2 cellular contexts compared by ENCODE assay signal in genomic region chr1:176576670-176577069, GRCh38.
TF ChIP-seq lines count a peak whose summit lies in the region.

No MANE protein-coding gene starts in this region.

TF ChIP-seq in SK-N-SH, 30 proteins besides CTCF, POLR2A, EP300 and RAD21 (continued from another document):
- TF ChIP-seq SMC3 (IDR thresholded peaks at IDR 0.05; ENCODE audit: low read depth, low read length), result no peak
TF ChIP-seq in SK-N-SH: peak in this region for 1.

TF ChIP-seq in SK-N-SH treated with all-trans-retinoic acid at 6 μM for 48 hours, 23 proteins besides CTCF, POLR2A, EP300 and RAD21:
- TF ChIP-seq, protein P1, sequence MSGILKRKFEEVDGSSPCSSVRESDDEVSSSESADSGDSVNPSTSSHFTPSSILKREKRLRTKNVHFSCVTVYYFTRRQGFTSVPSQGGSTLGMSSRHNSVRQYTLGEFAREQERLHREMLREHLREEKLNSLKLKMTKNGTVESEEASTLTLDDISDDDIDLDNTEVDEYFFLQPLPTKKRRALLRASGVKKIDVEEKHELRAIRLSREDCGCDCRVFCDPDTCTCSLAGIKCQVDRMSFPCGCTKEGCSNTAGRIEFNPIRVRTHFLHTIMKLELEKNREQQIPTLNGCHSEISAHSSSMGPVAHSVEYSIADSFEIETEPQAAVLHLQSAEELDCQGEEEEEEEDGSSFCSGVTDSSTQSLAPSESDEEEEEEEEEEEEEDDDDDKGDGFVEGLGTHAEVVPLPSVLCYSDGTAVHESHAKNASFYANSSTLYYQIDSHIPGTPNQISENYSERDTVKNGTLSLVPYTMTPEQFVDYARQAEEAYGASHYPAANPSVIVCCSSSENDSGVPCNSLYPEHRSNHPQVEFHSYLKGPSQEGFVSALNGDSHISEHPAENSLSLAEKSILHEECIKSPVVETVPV (CRISPR knock-in tag; IDR thresholded peaks at IDR 0.05), result no peak
- TF ChIP-seq RARB (CRISPR knock-in tag; IDR thresholded peaks at IDR 0.05) (no peak), ZNF70 (CRISPR knock-in tag; IDR thresholded peaks at IDR 0.05) (no peak), CSDC2 (CRISPR knock-in tag; IDR thresholded peaks at IDR 0.05) (no peak), ZC3H10 (CRISPR knock-in tag; IDR thresholded peaks at IDR 0.05) (no peak), ZNF565 (CRISPR knock-in tag; conservative IDR thresholded peaks at IDR 0.05; ENCODE audit: low read depth) (no peak), TOX (CRISPR knock-in tag; IDR thresholded peaks at IDR 0.05; ENCODE audit: borderline replicate concordance) (no peak), ARNTL (CRISPR knock-in tag; IDR thresholded peaks at IDR 0.05; ENCODE audit: borderline replicate concordance, low read depth) (no peak), PATZ1 (CRISPR knock-in tag; IDR thresholded peaks at IDR 0.05; ENCODE audit: borderline replicate concordance) (no peak), TCF4 (CRISPR knock-in tag; IDR thresholded peaks at IDR 0.05; ENCODE audit: borderline replicate concordance) (no peak), OSR1 (CRISPR knock-in tag; IDR thresholded peaks at IDR 0.05) (no peak), ZFP3 (CRISPR knock-in tag; IDR thresholded peaks at IDR 0.05) (no peak), POU6F1 (CRISPR knock-in tag; IDR thresholded peaks at IDR 0.05; ENCODE audit: borderline replicate concordance, low read depth) (no peak), ESRRG (CRISPR knock-in tag; IDR thresholded peaks at IDR 0.05) (no peak), ZNF8 (CRISPR knock-in tag; IDR thresholded peaks at IDR 0.05) (no peak), GLIS3 (CRISPR knock-in tag; IDR thresholded peaks at IDR 0.05) (no peak), PPARA (CRISPR knock-in tag; IDR thresholded peaks at IDR 0.05; ENCODE audit: borderline replicate concordance) (no peak), BACH2 (CRISPR knock-in tag; IDR thresholded peaks at IDR 0.05; ENCODE audit: borderline replicate concordance) (no peak)
- TF ChIP-seq, protein P2, sequence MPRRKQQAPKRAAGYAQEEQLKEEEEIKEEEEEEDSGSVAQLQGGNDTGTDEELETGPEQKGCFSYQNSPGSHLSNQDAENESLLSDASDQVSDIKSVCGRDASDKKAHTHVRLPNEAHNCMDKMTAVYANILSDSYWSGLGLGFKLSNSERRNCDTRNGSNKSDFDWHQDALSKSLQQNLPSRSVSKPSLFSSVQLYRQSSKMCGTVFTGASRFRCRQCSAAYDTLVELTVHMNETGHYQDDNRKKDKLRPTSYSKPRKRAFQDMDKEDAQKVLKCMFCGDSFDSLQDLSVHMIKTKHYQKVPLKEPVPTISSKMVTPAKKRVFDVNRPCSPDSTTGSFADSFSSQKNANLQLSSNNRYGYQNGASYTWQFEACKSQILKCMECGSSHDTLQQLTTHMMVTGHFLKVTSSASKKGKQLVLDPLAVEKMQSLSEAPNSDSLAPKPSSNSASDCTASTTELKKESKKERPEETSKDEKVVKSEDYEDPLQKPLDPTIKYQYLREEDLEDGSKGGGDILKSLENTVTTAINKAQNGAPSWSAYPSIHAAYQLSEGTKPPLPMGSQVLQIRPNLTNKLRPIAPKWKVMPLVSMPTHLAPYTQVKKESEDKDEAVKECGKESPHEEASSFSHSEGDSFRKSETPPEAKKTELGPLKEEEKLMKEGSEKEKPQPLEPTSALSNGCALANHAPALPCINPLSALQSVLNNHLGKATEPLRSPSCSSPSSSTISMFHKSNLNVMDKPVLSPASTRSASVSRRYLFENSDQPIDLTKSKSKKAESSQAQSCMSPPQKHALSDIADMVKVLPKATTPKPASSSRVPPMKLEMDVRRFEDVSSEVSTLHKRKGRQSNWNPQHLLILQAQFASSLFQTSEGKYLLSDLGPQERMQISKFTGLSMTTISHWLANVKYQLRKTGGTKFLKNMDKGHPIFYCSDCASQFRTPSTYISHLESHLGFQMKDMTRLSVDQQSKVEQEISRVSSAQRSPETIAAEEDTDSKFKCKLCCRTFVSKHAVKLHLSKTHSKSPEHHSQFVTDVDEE (CRISPR knock-in tag; IDR thresholded peaks at IDR 0.05), result no peak
